In genomic region chr12:25645421-25645820, GRCh38 we compare ENCODE assay signal across 17 cellular contexts.
DNase-seq lines count a peak whose midpoint lies in the region; ATAC-seq and TF ChIP-seq lines count a peak whose summit lies in the region.
"Had no signal": no experiment of that assay in that cellular context is flagged by ENCODE, and none has a peak within 500 bp of the region (broad histone marks: within the 10 kb centered on the region; RNA-seq: fewer than 3 reads in every experiment).

No MANE protein-coding gene starts in this region.

- no peak overlapping the region for H3K56ac ChIP-seq in IMR-90 (ENCODE audit: extremely low read depth, insufficient read depth, low read length)

- H2BK120ac ChIP-seq in IMR-90 (ENCODE audit: low read depth, low read length), result no peak overlapping the region

- H3K4me2 ChIP-seq in IMR-90 (ENCODE audit: low read depth, low read length) (no peak overlapping the region), smooth muscle cell (no peak overlapping the region)
- H3K4me2 ChIP-seq: GM23338 had no signal

- no peaks in the 10 kb centered on the region for H3K27me3 Mint-ChIP-seq in mesothelial cell of epicardium (ENCODE audit: low read depth)
- H3K27me3 Mint-ChIP-seq: CD4-positive, alpha-beta T cell had no signal

- in situ Hi-C loops in IMR-90 (cut with MboI; ENCODE audit: low sequenced_read_pairs), result no loop called here

- H3K79me2 ChIP-seq in smooth muscle cell (ENCODE audit: low read depth), result no peaks in the 10 kb centered on the region

- H3K9me3 Mint-ChIP-seq in mesothelial cell of epicardium, result no peaks in the 10 kb centered on the region
- H3K9me3 Mint-ChIP-seq: CD4-positive, alpha-beta T cell; GM23338 had no signal

- H3K4me1 ChIP-seq in IMR-90 (ENCODE audit: control insufficient read depth, insufficient read depth, low read length) (no peaks in the 10 kb centered on the region), endocrine pancreas (ENCODE audit: control insufficient read depth, insufficient read depth, low read length) (no peaks in the 10 kb centered on the region), smooth muscle cell (ENCODE audit: low read depth) (peaks cover 10% of the 10 kb centered on the region)
- H3K4me1 ChIP-seq: Caco-2 had no signal

- no peaks in the 10 kb centered on the region for H3K36me3 Mint-ChIP-seq in mesothelial cell of epicardium

- H3K4me1 Mint-ChIP-seq in mesothelial cell of epicardium, result peaks cover 35% of the 10 kb centered on the region

- WGBS in IMR-90 (ENCODE audit: extremely low coverage in 2 of 2, insufficient read length in 1 of 2), 2 experiments, result no CpG with 5 or more reads among the region's 4 CpGs
- WGBS in smooth muscle cell (ENCODE audit: low lambda C conversion rate), result 78% methylated on average over 4 of the region's 4 CpGs

- H2AFZ ChIP-seq in IMR-90 (replicated peaks; ENCODE audit: low read length, poor library complexity) (no peak overlapping the region), smooth muscle cell (ENCODE audit: low read depth) (no peak overlapping the region)

- dilution Hi-C loops in IMR-90 (cut with HindIII; ENCODE audit: low sequenced_read_pairs, unreplicated experiment), result no loop called here

- H3K18ac ChIP-seq in IMR-90 (ENCODE audit: low read depth, low read length), result no peak overlapping the region

- no peak overlapping the region for H3K4me3 ChIP-seq in IMR-90 (ENCODE audit: insufficient read depth, low read depth, low read length)
- H3K4me3 ChIP-seq in endocrine pancreas (ENCODE audit: control insufficient read depth, insufficient read depth, low read length), result peak overlapping the region; percentile 9
- H3K4me3 ChIP-seq in smooth muscle cell, result no peak overlapping the region
- H3K4me3 ChIP-seq: GM23338 had no signal

- H4K91ac ChIP-seq in IMR-90 (ENCODE audit: insufficient read depth, low read depth, low read length), result no peak overlapping the region

- no peak for ATAC-seq in IMR-90 (ENCODE audit: low read depth)
- ATAC-seq in HG03469 (IDR thresholded peaks at IDR 0.05; ENCODE audit: unreplicated experiment), result no peak
- ATAC-seq: GM23338, HepG2 had no signal

- no peak overlapping the region for H2BK15ac ChIP-seq in IMR-90 (ENCODE audit: low read depth, low read length)

- no peaks in the 10 kb centered on the region for H3K9me1 ChIP-seq in IMR-90 (ENCODE audit: insufficient read depth, low read length)

- no peaks in the 10 kb centered on the region for H4K20me1 ChIP-seq in IMR-90 (ENCODE audit: insufficient read depth, low read length)
- no peaks in the 10 kb centered on the region for H4K20me1 ChIP-seq in smooth muscle cell (ENCODE audit: low read depth)

- no peaks in the 10 kb centered on the region for H3K9me3 ChIP-seq in IMR-90 (ENCODE audit: control insufficient read depth, insufficient read depth, low read length)
- no peaks in the 10 kb centered on the region for H3K9me3 ChIP-seq in endocrine pancreas (ENCODE audit: control insufficient read depth, low read length)
- no peaks in the 10 kb centered on the region for H3K9me3 ChIP-seq in smooth muscle cell (replicated peaks; ENCODE audit: low read depth)
- H3K9me3 ChIP-seq: Caco-2 had no signal

- no peak overlapping the region for H3K4ac ChIP-seq in IMR-90 (ENCODE audit: low read depth, low read length)

- no peak for TF ChIP-seq RAD21 in IMR-90 (IDR thresholded peaks at IDR 0.05; ENCODE audit: low read length)

- no peaks in the 10 kb centered on the region for H3K79me1 ChIP-seq in IMR-90 (ENCODE audit: low read depth in 1 of 2, low read length in 2 of 2)

- H2AK5ac ChIP-seq in IMR-90 (ENCODE audit: low read depth, low read length), result no peak overlapping the region

- H3K4me3 Mint-ChIP-seq in mesothelial cell of epicardium, result no peak overlapping the region
- H3K4me3 Mint-ChIP-seq: CD4-positive, alpha-beta T cell; GM23338 had no signal

- H2AK9ac ChIP-seq in IMR-90 (replicated peaks; ENCODE audit: low read depth, low read length, poor library complexity), result no peak overlapping the region

- no peak overlapping the region for H3K27ac ChIP-seq in IMR-90 (ENCODE audit: insufficient read depth, low read length)
- no peak overlapping the region for H3K27ac ChIP-seq in smooth muscle cell (ENCODE audit: low read depth)
- H3K27ac ChIP-seq: C4-2B, HL-60 had no signal

- POLR2A ChIA-PET in IMR-90 (lab: Charles Lee; ENCODE audit: unreplicated experiment), result no interaction called here

- no TSS peak for BruUV-seq in IMR-90 (replicated peaks; lab: Mats Ljungman, UMichigan)

- H3K36me3 ChIP-seq in IMR-90 (ENCODE audit: control insufficient read depth, insufficient read depth, low read length), result no peaks in the 10 kb centered on the region
- no peaks in the 10 kb centered on the region for H3K36me3 ChIP-seq in endocrine pancreas (ENCODE audit: control insufficient read depth, insufficient read depth, low read length)
- H3K36me3 ChIP-seq in smooth muscle cell (ENCODE audit: low read depth), result no peaks in the 10 kb centered on the region

- H4K8ac ChIP-seq in IMR-90 (ENCODE audit: low read depth in 2 of 2, low read length in 2 of 2), result 0 out of 4 replicates have a peak overlapping the region, but pooled peaks of 1 of the 2 experiments have one; percentile 23

- intact Hi-C loops in IMR-90 (cut with micrococcal nuclease), result loop anchor here (10.0 kb wide), 1 partner anchor 309 kb away; the partner anchor contains the start of gene RASSF8

- no peak overlapping the region for H3K23ac ChIP-seq in IMR-90 (ENCODE audit: low read depth, low read length)

- no peak for DNase-seq in IMR-90
- DNase-seq in mesothelial cell of epicardium (ENCODE audit: low spot score in 2 of 2, unreplicated experiment in 2 of 2), result no peak
- DNase-seq in NCI-H1417 (lab: John Stamatoyannopoulos, UW), result no peak
- no peak for DNase-seq in smooth muscle cell (lab: John Stamatoyannopoulos, UW; ENCODE audit: unreplicated experiment)
- DNase-seq: ACHN; Caco-2; CD4-positive, alpha-beta T cell; DMS153; DMS79; GF-D8; HCEC 1CT had no signal

- H4K5ac ChIP-seq in IMR-90 (ENCODE audit: low read depth, low read length), result no peak overlapping the region

- no peak for TF ChIP-seq POLR2A in IMR-90 (IDR thresholded peaks at IDR 0.05; ENCODE audit: low read depth, low read length)

- H3K27me3 ChIP-seq in IMR-90 (ENCODE audit: control insufficient read depth, insufficient read depth, low read length) (no peaks in the 10 kb centered on the region), endocrine pancreas (ENCODE audit: control insufficient read depth, insufficient read depth, low read length) (no peaks in the 10 kb centered on the region), smooth muscle cell (ENCODE audit: low read depth) (no peaks in the 10 kb centered on the region)

- peak overlapping the region; percentile 60 for H3K27ac Mint-ChIP-seq in mesothelial cell of epicardium
- H3K27ac Mint-ChIP-seq: CD4-positive, alpha-beta T cell; GM23338 had no signal

- H3K9ac ChIP-seq in IMR-90 (ENCODE audit: low read depth, low read length) (no peak overlapping the region), endocrine pancreas (ENCODE audit: control insufficient read depth, insufficient read depth, low read length) (no peak overlapping the region), smooth muscle cell (ENCODE audit: low read depth) (no peak overlapping the region)

- H3F3A ChIP-seq in smooth muscle cell (ENCODE audit: low read depth), result no peaks in the 10 kb centered on the region

- peak overlapping the region; percentile 13; the same call in 1 of the 2 replicates for H3K14ac ChIP-seq in IMR-90 (replicated peaks; ENCODE audit: low read depth, low read length)

- CTCF ChIA-PET in IMR-90 (lab: Yijun Ruan, JAX), result no interaction called here

- TF ChIP-seq CTCF in IMR-90 (conservative IDR thresholded peaks at IDR 0.05; ENCODE audit: low read depth, low read length) (no peak), mesothelial cell of epicardium (IDR thresholded peaks at IDR 0.05; ENCODE audit: unreplicated experiment) (no peak), smooth muscle cell (IDR thresholded peaks at IDR 0.05; ENCODE audit: borderline replicate concordance, insufficient read depth, poor library complexity, severe bottlenecking) (no peak)

- H2BK20ac ChIP-seq in IMR-90 (ENCODE audit: low read depth, low read length), result no peak overlapping the region

- H2BK5ac ChIP-seq in IMR-90 (ENCODE audit: low read depth, low read length, poor library complexity, severe bottlenecking), result no peak overlapping the region

TF ChIP-seq in IMR-90, 13 proteins besides CTCF, POLR2A, EP300 and RAD21:
- TF ChIP-seq MAFK (IDR thresholded peaks at IDR 0.05; ENCODE audit: low read depth, low read length), result no peak
- no peak for TF ChIP-seq NFE2L2 (IDR thresholded peaks at IDR 0.05; ENCODE audit: low read depth, low read length)
- TF ChIP-seq ELK1 (IDR thresholded peaks at IDR 0.05; ENCODE audit: borderline replicate concordance, low read depth, low read length), result no peak
- TF ChIP-seq SMC3 (IDR thresholded peaks at IDR 0.05; ENCODE audit: low read depth, low read length), result no peak
- no peak for TF ChIP-seq CHD1 (IDR thresholded peaks at IDR 0.05; ENCODE audit: low read depth, low read length)
- no peak for TF ChIP-seq CEBPB (IDR thresholded peaks at IDR 0.05; ENCODE audit: low read depth, low read length)
- no peak for TF ChIP-seq RFX5 (IDR thresholded peaks at IDR 0.05; ENCODE audit: low read depth, low read length)
- TF ChIP-seq USF2 (IDR thresholded peaks at IDR 0.05; ENCODE audit: low read depth, low read length), result no peak
- no peak for TF ChIP-seq MAZ (IDR thresholded peaks at IDR 0.05; ENCODE audit: borderline replicate concordance, low read depth, low read length)
- no peak for TF ChIP-seq FOS (IDR thresholded peaks at IDR 0.05; ENCODE audit: low read depth, low read length)
